27 cellular contexts compared by ENCODE assay signal in the genomic region with DNA sequence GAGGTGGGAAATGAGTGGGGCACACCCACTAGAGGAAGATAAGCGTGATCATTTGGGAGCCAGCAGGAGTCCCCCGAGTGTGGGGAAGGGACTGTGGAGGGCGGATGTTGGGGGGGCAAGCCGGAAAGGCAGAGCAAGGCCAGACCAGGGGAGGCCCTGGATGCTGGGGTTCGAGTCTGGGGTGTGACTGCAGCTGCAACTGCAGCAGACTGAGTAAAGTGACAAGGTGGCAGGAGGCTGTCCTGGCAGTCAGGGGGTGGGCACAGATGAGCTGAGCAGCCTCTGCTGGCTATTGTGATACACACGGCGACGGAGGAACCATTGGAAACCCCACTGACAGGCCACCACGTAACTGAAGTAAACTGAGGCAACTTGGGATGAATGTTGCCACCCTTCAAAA.
DNase-seq lines count a peak whose midpoint lies in the region; ATAC-seq, FAIRE-seq and TF ChIP-seq lines count a peak whose summit lies in the region.
"Had no signal": no experiment of that assay in that cellular context is flagged by ENCODE, and none has a peak within 500 bp of the region (broad histone marks: within the 10 kb centered on the region; RNA-seq: fewer than 3 reads in every experiment).

No MANE protein-coding gene starts in this region.

- no peaks in the 10 kb centered on the region for H3K27me3 Mint-ChIP-seq in CD8-positive, alpha-beta T cell (ENCODE audit: low read depth)
- H3K27me3 Mint-ChIP-seq: activated CD4-positive, alpha-beta memory T cell treated with anti-CD3 and anti-CD28 coated beads for 36 hours; stimulated activated naive B cell treated with anti-CD40 and anti-IgM and Interleukin-4, amounts not matched to agents 10 μg/mL and 1 μg/mL and 100 μg/mL, for 72 hours had no signal

- peaks cover 14% of the 10 kb centered on the region for H3K4me1 Mint-ChIP-seq in CD8-positive, alpha-beta T cell (ENCODE audit: low read depth)

- H3K9me3 Mint-ChIP-seq in CD8-positive, alpha-beta T cell, result no peaks in the 10 kb centered on the region
- H3K9me3 Mint-ChIP-seq: activated CD4-positive, alpha-beta memory T cell treated with anti-CD3 and anti-CD28 coated beads for 36 hours; stimulated activated naive B cell treated with anti-CD40 and anti-IgM and Interleukin-4, amounts not matched to agents 10 μg/mL and 1 μg/mL and 100 μg/mL, for 72 hours had no signal

- TF ChIP-seq RAD21 in IMR-90 (IDR thresholded peaks at IDR 0.05; ENCODE audit: low read length), result no peak

- no peak for TF ChIP-seq CTCF in CD8-positive, alpha-beta T cell (IDR thresholded peaks at IDR 0.05)
- TF ChIP-seq CTCF in IMR-90 (conservative IDR thresholded peaks at IDR 0.05; ENCODE audit: low read depth, low read length), result no peak

- peak overlapping the region; percentile 23; the same call in 1 of the 2 replicates for H4K91ac ChIP-seq in IMR-90 (ENCODE audit: insufficient read depth, low read depth, low read length)
- peak overlapping the region; percentile 64 for H4K91ac ChIP-seq in mesenchymal stem cell (ENCODE audit: low read length)

- H2BK120ac ChIP-seq in IMR-90 (ENCODE audit: low read depth, low read length), result peak overlapping the region; percentile 46; the same call in 1 of the 2 replicates
- H2BK120ac ChIP-seq in mesenchymal stem cell (ENCODE audit: low read depth, low read length), result no peak overlapping the region

- TF ChIP-seq POLR2A in IMR-90 (IDR thresholded peaks at IDR 0.05; ENCODE audit: low read depth, low read length), result no peak

- no TSS peak for BruUV-seq in IMR-90 (replicated peaks; lab: Mats Ljungman, UMichigan)

- H3K56ac ChIP-seq in IMR-90 (ENCODE audit: extremely low read depth, insufficient read depth, low read length), result no peak overlapping the region

- H3K36me3 Mint-ChIP-seq in CD8-positive, alpha-beta T cell, result peaks cover 24% of the 10 kb centered on the region
- H3K36me3 Mint-ChIP-seq: activated CD4-positive, alpha-beta memory T cell treated with anti-CD3 and anti-CD28 coated beads for 36 hours had no signal

- no peak overlapping the region for H3K4me3 ChIP-seq in CD8-positive, alpha-beta T cell (ENCODE audit: low read depth, low read length)
- H3K4me3 ChIP-seq in IMR-90 (ENCODE audit: insufficient read depth, low read depth, low read length) (no peak overlapping the region), mesenchymal stem cell (ENCODE audit: insufficient read depth in 1 of 2, low read depth in 1 of 2, low read length in 2 of 2) (no peak overlapping the region), rectal smooth muscle tissue (ENCODE audit: low read length) (no peak overlapping the region), HAP-1 (no peak overlapping the region)
- H3K4me3 ChIP-seq: GM23248, psoas muscle, testis had no signal

- H3K23ac ChIP-seq in IMR-90 (ENCODE audit: low read depth, low read length), result no peak overlapping the region
- no peak overlapping the region for H3K23ac ChIP-seq in mesenchymal stem cell (ENCODE audit: low read length in 2 of 2)

- no peaks in the 10 kb centered on the region for H3K36me3 ChIP-seq in CD8-positive, alpha-beta T cell (ENCODE audit: insufficient read depth, low read length)
- H3K36me3 ChIP-seq in IMR-90 (ENCODE audit: control insufficient read depth, insufficient read depth, low read length), result peaks cover 10% of the 10 kb centered on the region; the same call in 1 of the 2 replicates
- H3K36me3 ChIP-seq in mesenchymal stem cell (ENCODE audit: control insufficient read depth in 1 of 2, insufficient read depth in 2 of 2, low read depth in 1 of 2, low read length in 2 of 2), result peaks cover 14 to 32% of the 10 kb centered on the region in 2 experiments
- H3K36me3 ChIP-seq in rectal smooth muscle tissue (ENCODE audit: control insufficient read depth, insufficient read depth, low read length), result peaks cover 3% of the 10 kb centered on the region
- H3K36me3 ChIP-seq in HAP-1 (replicated peaks), result no peaks in the 10 kb centered on the region

- H3K4me2 ChIP-seq in IMR-90 (ENCODE audit: low read depth, low read length), result no peak overlapping the region
- no peak overlapping the region for H3K4me2 ChIP-seq in mesenchymal stem cell (ENCODE audit: low read length, poor library complexity, severe bottlenecking)

- peak overlapping the region; percentile 15; the same call in 1 of the 2 replicates for H4K5ac ChIP-seq in IMR-90 (ENCODE audit: low read depth, low read length)

- peak overlapping the region; percentile 31; the same call in 1 of the 2 replicates for H3K4ac ChIP-seq in IMR-90 (ENCODE audit: low read depth, low read length)
- H3K4ac ChIP-seq in mesenchymal stem cell (ENCODE audit: low read depth in 1 of 2, low read length in 2 of 2), result no peak overlapping the region

- H2BK5ac ChIP-seq in IMR-90 (ENCODE audit: low read depth, low read length, poor library complexity, severe bottlenecking) (no peak overlapping the region), mesenchymal stem cell (ENCODE audit: low read depth, low read length, poor library complexity, severe bottlenecking) (no peak overlapping the region)

- H2BK15ac ChIP-seq in IMR-90 (ENCODE audit: low read depth, low read length), result no peak overlapping the region
- no peak overlapping the region for H2BK15ac ChIP-seq in mesenchymal stem cell (ENCODE audit: low read depth, poor library complexity, severe bottlenecking)

- no peaks in the 10 kb centered on the region for H3K4me1 ChIP-seq in CD8-positive, alpha-beta T cell (ENCODE audit: insufficient read depth, low read length)
- H3K4me1 ChIP-seq in IMR-90 (ENCODE audit: control insufficient read depth, insufficient read depth, low read length) (peaks cover 7% of the 10 kb centered on the region), mesenchymal stem cell (ENCODE audit: control insufficient read depth, insufficient read depth, low read depth, low read length) (peaks cover 19% of the 10 kb centered on the region), rectal smooth muscle tissue (ENCODE audit: control insufficient read depth, insufficient read depth, low read length) (no peaks in the 10 kb centered on the region), HAP-1 (no peaks in the 10 kb centered on the region)
- H3K4me1 ChIP-seq: psoas muscle, testis had no signal

- no peak overlapping the region for H3K9ac ChIP-seq in IMR-90 (ENCODE audit: low read depth, low read length)
- H3K9ac ChIP-seq in mesenchymal stem cell (ENCODE audit: low read length), result no peak overlapping the region
- no peak overlapping the region for H3K9ac ChIP-seq in rectal smooth muscle tissue (ENCODE audit: low read length)
- H3K9ac ChIP-seq: GM23248 had no signal

- H3K18ac ChIP-seq in IMR-90 (ENCODE audit: low read depth, low read length), result no peak overlapping the region; the same call in 1 of the 2 replicates
- H3K18ac ChIP-seq in mesenchymal stem cell (ENCODE audit: low read depth in 1 of 2, low read length in 2 of 2), result no peak overlapping the region

- no peak overlapping the region for H2AFZ ChIP-seq in IMR-90 (replicated peaks; ENCODE audit: low read length, poor library complexity)
- no peak overlapping the region for H2AFZ ChIP-seq in mesenchymal stem cell (ENCODE audit: low read depth, low read length)
- H2AFZ ChIP-seq: GM23248 had no signal

- no peak overlapping the region for H4K8ac ChIP-seq in IMR-90 (ENCODE audit: low read depth in 2 of 2, low read length in 2 of 2)
- H4K8ac ChIP-seq in mesenchymal stem cell (ENCODE audit: low read length), result no peak overlapping the region

- H3K27ac ChIP-seq in CD8-positive, alpha-beta T cell (ENCODE audit: low read depth, low read length), result no peak overlapping the region
- H3K27ac ChIP-seq in IMR-90 (ENCODE audit: insufficient read depth, low read length), result peak overlapping the region; percentile 50; the same call in 1 of the 2 replicates
- no peak overlapping the region for H3K27ac ChIP-seq in mesenchymal stem cell (ENCODE audit: low read length, poor library complexity, severe bottlenecking)
- H3K27ac ChIP-seq in rectal smooth muscle tissue (ENCODE audit: low read depth, low read length), result peak overlapping the region; percentile 74
- H3K27ac ChIP-seq: GM23248, psoas muscle, testis had no signal

- CTCF ChIA-PET in CD8-positive, alpha-beta T cell (lab: Charles Lee), result no interaction called here
- CTCF ChIA-PET in IMR-90 (lab: Yijun Ruan, JAX), result no interaction called here

- 95% methylated on average over 7 of the region's 9 CpGs; no CpG with 5 or more reads in 1 of the 2 experiments for WGBS in IMR-90 (ENCODE audit: extremely low coverage in 2 of 2, insufficient read length in 1 of 2), 2 experiments
- WGBS in mesenchymal stem cell, result 93% methylated on average over 9 of the region's 9 CpGs

- peaks cover 3% of the 10 kb centered on the region; the same call in 1 of the 2 replicates for H3K9me1 ChIP-seq in IMR-90 (ENCODE audit: insufficient read depth, low read length)

- no peak for FAIRE-seq in HTR-8/SVneo (lab: Jason Lieb, UNC)

- peak overlapping the region; percentile 78 for H2AK9ac ChIP-seq in IMR-90 (replicated peaks; ENCODE audit: low read depth, low read length, poor library complexity)

- H3K27ac Mint-ChIP-seq in CD8-positive, alpha-beta T cell, result peak overlapping the region; percentile 49
- H3K27ac Mint-ChIP-seq: activated CD4-positive, alpha-beta memory T cell treated with anti-CD3 and anti-CD28 coated beads for 36 hours had no signal

- H3K14ac ChIP-seq in IMR-90 (replicated peaks; ENCODE audit: low read depth, low read length) (no peak overlapping the region), mesenchymal stem cell (ENCODE audit: low read length in 2 of 2) (no peak overlapping the region)

- H3K79me1 ChIP-seq in IMR-90 (ENCODE audit: low read depth in 1 of 2, low read length in 2 of 2), result peaks cover 0 to 11% of the 10 kb centered on the region in 2 experiments; a peak in 3 of 4 replicates
- H3K79me1 ChIP-seq in mesenchymal stem cell (replicated peaks; ENCODE audit: low read length, poor library complexity, severe bottlenecking), result peaks cover 3% of the 10 kb centered on the region

- DNase-seq in CD8-positive, alpha-beta T cell, result no peak
- DNase-seq in IMR-90, result no peak
- DNase-seq in mesenchymal stem cell, result no peak
- DNase-seq in SW480 (ENCODE audit: low spot score), result no peak
- DNase-seq in HAP-1 (ENCODE audit: low spot score in 2 of 2), result no peak
- DNase-seq in HTR-8/SVneo (ENCODE audit: insufficient read length, low spot score), result no peak
- DNase-seq: activated CD4-positive, alpha-beta memory T cell treated with anti-CD3 and anti-CD28 coated beads for 36 hours; activated CD4-positive, CD25-positive, alpha-beta regulatory T cell treated with anti-CD3 and anti-CD28 coated beads, Interleukin-2, amount 50 U/mL, for 72 hours; activated effector memory CD4-positive, alpha-beta T cell treated with Interleukin-2 at 50 U/mL for 16 hours; C1 segment of cervical spinal cord; cortex of kidney; effector memory CD4-positive, alpha-beta T cell; erythroblast; GM23248; mammary epithelial cell; MM.1S; NCI-H1417; NCI-H2081; NCI-H526; nucleus accumbens; OCI-M1; psoas muscle; stimulated activated naive B cell treated with anti-CD40 and anti-IgM and Interleukin-4, amounts not matched to agents 10 μg/mL and 1 μg/mL and 100 μg/mL, for 72 hours; T-helper 2 cell; testis had no signal

- no peak overlapping the region for H3K4me3 Mint-ChIP-seq in CD8-positive, alpha-beta T cell
- H3K4me3 Mint-ChIP-seq: activated CD4-positive, alpha-beta memory T cell treated with anti-CD3 and anti-CD28 coated beads for 36 hours; stimulated activated naive B cell treated with anti-CD40 and anti-IgM and Interleukin-4, amounts not matched to agents 10 μg/mL and 1 μg/mL and 100 μg/mL, for 72 hours had no signal

- intact Hi-C loops in CD8-positive, alpha-beta T cell (cut with DNase I, micrococcal nuclease), result no loop called here
- intact Hi-C loops in IMR-90 (cut with micrococcal nuclease), result no loop called here

- H3K27me3 ChIP-seq in CD8-positive, alpha-beta T cell (ENCODE audit: insufficient read depth, low read length), result no peaks in the 10 kb centered on the region
- H3K27me3 ChIP-seq in IMR-90 (ENCODE audit: control insufficient read depth, insufficient read depth, low read length) (no peaks in the 10 kb centered on the region), mesenchymal stem cell (ENCODE audit: control insufficient read depth in 1 of 2, insufficient read depth in 1 of 2, low read length in 2 of 2) (no peaks in the 10 kb centered on the region), rectal smooth muscle tissue (ENCODE audit: control insufficient read depth, insufficient read depth, low read length) (no peaks in the 10 kb centered on the region), HAP-1 (ENCODE audit: low read depth) (no peaks in the 10 kb centered on the region)
- H3K27me3 ChIP-seq: testis had no signal

- no peak overlapping the region for H2BK20ac ChIP-seq in IMR-90 (ENCODE audit: low read depth, low read length)

- dilution Hi-C loops in IMR-90 (cut with HindIII; ENCODE audit: low sequenced_read_pairs, unreplicated experiment), result no loop called here

- no peaks in the 10 kb centered on the region for H3K9me3 ChIP-seq in CD8-positive, alpha-beta T cell (ENCODE audit: low read length)
- H3K9me3 ChIP-seq in IMR-90 (ENCODE audit: control insufficient read depth, insufficient read depth, low read length), result no peaks in the 10 kb centered on the region
- H3K9me3 ChIP-seq in mesenchymal stem cell (ENCODE audit: control insufficient read depth, low read length), result no peaks in the 10 kb centered on the region
- H3K9me3 ChIP-seq in HAP-1, result no peaks in the 10 kb centered on the region
- H3K9me3 ChIP-seq: psoas muscle, testis had no signal

- POLR2A ChIA-PET in CD8-positive, alpha-beta T cell (lab: Charles Lee), result interaction anchor here (1.2 kb wide), 1 partner anchor 11 kb away, joined by 3 read pairs; no protein-coding TSS in a partner anchor
- POLR2A ChIA-PET in IMR-90 (lab: Charles Lee; ENCODE audit: unreplicated experiment), result no interaction called here

- ATAC-seq in CD8-positive, alpha-beta T cell, result no peak
- no peak for ATAC-seq in IMR-90 (ENCODE audit: low read depth)
- no peak for ATAC-seq in GM21528 (IDR thresholded peaks at IDR 0.05; ENCODE audit: low FRiP score, unreplicated experiment)
- ATAC-seq: psoas muscle; stimulated activated naive B cell treated with anti-CD40 and anti-IgM and Interleukin-4, amounts not matched to agents 10 μg/mL and 1 μg/mL and 100 μg/mL, for 72 hours had no signal

- H2AK5ac ChIP-seq in IMR-90 (ENCODE audit: low read depth, low read length) (peak overlapping the region; percentile 96; the same call in 1 of the 2 replicates), mesenchymal stem cell (ENCODE audit: low read length, severe bottlenecking) (no peak overlapping the region)

- H2BK12ac ChIP-seq in mesenchymal stem cell (ENCODE audit: low read length in 2 of 2), result no peak overlapping the region

- in situ Hi-C loops in IMR-90 (cut with MboI; ENCODE audit: low sequenced_read_pairs), result no loop called here
- in situ Hi-C loops in HAP-1 (cut with MboI; ENCODE audit: low sequenced_read_pairs), result no loop called here

- peaks cover 2% of the 10 kb centered on the region; the same call in 1 of the 2 replicates for H4K20me1 ChIP-seq in IMR-90 (ENCODE audit: insufficient read depth, low read length)

Comparison
In these comparisons a context has a peak if more than half of its experiments do, and no peak if none do; other contexts are left out.
1. H3K27ac ChIP-seq: peak in IMR-90 (single experiment) and rectal smooth muscle tissue (single experiment); none in CD8-positive, alpha-beta T cell (single experiment) and mesenchymal stem cell (single experiment).